2 cellular contexts compared by ENCODE assay signal in the genomic region with DNA sequence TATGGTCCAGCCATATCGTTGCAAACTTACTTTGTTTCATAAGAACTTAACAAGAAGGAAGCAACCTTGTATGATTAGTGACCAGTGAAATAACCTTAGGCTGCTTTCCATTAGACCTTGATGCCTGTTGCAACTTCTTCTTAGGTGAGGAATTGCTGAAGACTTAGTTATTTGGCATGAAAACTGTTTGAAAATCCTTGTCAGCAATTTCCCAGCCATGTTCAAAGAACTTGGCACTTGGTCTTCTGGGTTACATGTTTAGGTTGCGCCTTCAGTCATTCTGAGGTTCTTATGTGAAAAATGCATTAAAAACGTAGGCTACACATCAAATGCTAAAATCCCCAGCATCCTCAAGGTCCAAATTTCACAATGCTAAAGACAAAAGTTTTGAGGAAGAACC.
A peak's percentile ranks its signal among the peaks of the same experiment; 100 is the strongest.
TF ChIP-seq lines count a peak whose summit lies in the region.

No MANE protein-coding gene starts in this region.

TF ChIP-seq in IMR-90, 13 proteins besides CTCF, POLR2A, EP300 and RAD21 (continued from another document):
- TF ChIP-seq MAFK (IDR thresholded peaks at IDR 0.05; ENCODE audit: low read depth, low read length) (peak; percentile 42; the same call in 1 of the 2 replicates), RCOR1 (IDR thresholded peaks at IDR 0.05; ENCODE audit: insufficient replicate concordance, low read length) (no peak)

TF ChIP-seq in K562, 482 proteins besides CTCF, POLR2A, EP300 and RAD21 (continued from another document):
- no peak for TF ChIP-seq ZNF76 (CRISPR knock-in tag; IDR thresholded peaks at IDR 0.05; ENCODE audit: borderline replicate concordance)
- TF ChIP-seq NFE2 (IDR thresholded peaks at IDR 0.05; ENCODE audit: low read depth) = no peak
- 0 out of 2 replicates have a peak, but pooled peaks have one; percentile 7 for TF ChIP-seq C11orf30 (IDR thresholded peaks at IDR 0.05; ENCODE audit: low read depth)
- TF ChIP-seq MTA1 (IDR thresholded peaks at IDR 0.05; ENCODE audit: borderline replicate concordance) = no peak
- TF ChIP-seq ZNF316 (IDR thresholded peaks at IDR 0.05) = 0 out of 2 replicates have a peak, but pooled peaks have one; percentile 37
- TF ChIP-seq ARNT (IDR thresholded peaks at IDR 0.05) = no peak
- TF ChIP-seq, protein P1, sequence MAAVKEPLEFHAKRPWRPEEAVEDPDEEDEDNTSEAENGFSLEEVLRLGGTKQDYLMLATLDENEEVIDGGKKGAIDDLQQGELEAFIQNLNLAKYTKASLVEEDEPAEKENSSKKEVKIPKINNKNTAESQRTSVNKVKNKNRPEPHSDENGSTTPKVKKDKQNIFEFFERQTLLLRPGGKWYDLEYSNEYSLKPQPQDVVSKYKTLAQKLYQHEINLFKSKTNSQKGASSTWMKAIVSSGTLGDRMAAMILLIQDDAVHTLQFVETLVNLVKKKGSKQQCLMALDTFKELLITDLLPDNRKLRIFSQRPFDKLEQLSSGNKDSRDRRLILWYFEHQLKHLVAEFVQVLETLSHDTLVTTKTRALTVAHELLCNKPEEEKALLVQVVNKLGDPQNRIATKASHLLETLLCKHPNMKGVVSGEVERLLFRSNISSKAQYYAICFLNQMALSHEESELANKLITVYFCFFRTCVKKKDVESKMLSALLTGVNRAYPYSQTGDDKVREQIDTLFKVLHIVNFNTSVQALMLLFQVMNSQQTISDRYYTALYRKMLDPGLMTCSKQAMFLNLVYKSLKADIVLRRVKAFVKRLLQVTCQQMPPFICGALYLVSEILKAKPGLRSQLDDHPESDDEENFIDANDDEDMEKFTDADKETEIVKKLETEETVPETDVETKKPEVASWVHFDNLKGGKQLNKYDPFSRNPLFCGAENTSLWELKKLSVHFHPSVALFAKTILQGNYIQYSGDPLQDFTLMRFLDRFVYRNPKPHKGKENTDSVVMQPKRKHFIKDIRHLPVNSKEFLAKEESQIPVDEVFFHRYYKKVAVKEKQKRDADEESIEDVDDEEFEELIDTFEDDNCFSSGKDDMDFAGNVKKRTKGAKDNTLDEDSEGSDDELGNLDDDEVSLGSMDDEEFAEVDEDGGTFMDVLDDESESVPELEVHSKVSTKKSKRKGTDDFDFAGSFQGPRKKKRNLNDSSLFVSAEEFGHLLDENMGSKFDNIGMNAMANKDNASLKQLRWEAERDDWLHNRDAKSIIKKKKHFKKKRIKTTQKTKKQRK (IDR thresholded peaks at IDR 0.05; ENCODE audit: borderline replicate concordance, low read depth, low read length) = no peak
- no peak for TF ChIP-seq ZNF121 (CRISPR knock-in tag; conservative IDR thresholded peaks at IDR 0.05)
